Comparison of ENCODE assay signal across 32 cellular contexts in genomic region chr12:52675301-52675701, GRCh38. TPM values are rescaled to one million over a fixed set of nuclear protein-coding genes. Genes with fewer than 3 reads are reported as not detected.
"Had no signal": no experiment of that assay in that cellular context is flagged by ENCODE, and none has a peak within 500 bp of the region (broad histone marks: within the 10 kb centered on the region; RNA-seq: fewer than 3 reads in every experiment).

No MANE protein-coding gene starts in this region.

- H3K36me3 ChIP-seq: adrenal gland, breast epithelium, MG63 had no signal

- H3K4me3 ChIP-seq: adrenal gland, body of pancreas, breast epithelium, MG63, PC-9 had no signal

- DNase-seq: activated CD4-positive, alpha-beta T cell treated with anti-CD3 and anti-CD28 coated beads, Interleukin-2, amount 10 ng/mL, durations not matched to agents 24 days and 14 days; activated CD4-positive, alpha-beta T cell treated with anti-CD3 and anti-CD28 coated beads, Interleukin-2, amount 50 U/mL, for 4 hours; activated CD8-positive, alpha-beta T cell treated with anti-CD3 and anti-CD28 coated beads for 36 hours; activated effector memory CD4-positive, alpha-beta T cell treated with anti-CD3 and anti-CD28 coated beads, Interleukin-2, amount 50 U/mL, for 16 hours; activated naive CD4-positive, alpha-beta T cell; activated naive CD4-positive, alpha-beta T cell treated with anti-CD3 and anti-CD28 coated beads, Interleukin-2, amount 50 U/mL, for 16 hours; activated T-cell treated with anti-CD3 and anti-CD28 coated beads, Interleukin-2, amount 50 U/mL, for 1 hour; activated T-cell treated with anti-CD3 and anti-CD28 coated beads, Interleukin-2, amount 50 U/mL, for 72 hours; adrenal gland; body of pancreas; Karpas-422; KBM-7; MG63; NCI-H1048; NCI-H1105 treated with DMSO at 0.1 percent for 48 hours; NCI-H1436; NCI-H1694; NCI-H2029; NCI-H345; NCI-H524 treated with DMSO at 0.1 percent for 48 hours; PC-9; Right ventricle myocardium superior; SK-N-SH had no signal

- H3K4me3 Mint-ChIP-seq: activated CD4-positive, alpha-beta T cell treated with anti-CD3 and anti-CD28 coated beads, Interleukin-2, amount 10 ng/mL, durations not matched to agents 24 days and 14 days; activated CD8-positive, alpha-beta T cell treated with anti-CD3 and anti-CD28 coated beads for 36 hours; activated T-cell treated with anti-CD3 and anti-CD28 coated beads, Interleukin-2, amount 50 U/mL, for 72 hours; activated T-helper 17 cell treated with anti-CD3 and anti-CD28 coated beads, Interleukin-2, amount 50 U/mL, for 72 hours; T-helper 1 cell treated with Interleukin-12 subunit alpha and Interleukin-12 subunit beta and Interleukin-4 antibody, amounts not matched to agents 30 μg/mL and 1 μg/mL, for 36 hours; T-helper 2 cell treated with Interferon-gamma antibody and Interleukin-4, amounts not matched to agents 5 μg/mL and 100 μg/mL, for 36 hours had no signal

- ATAC-seq: activated CD8-positive, alpha-beta T cell treated with anti-CD3 and anti-CD28 coated beads for 36 hours; activated T-cell treated with anti-CD3 and anti-CD28 coated beads, Interleukin-2, amount 50 U/mL, for 72 hours; activated T-helper 17 cell treated with anti-CD3 and anti-CD28 coated beads, Interleukin-2, amount 50 U/mL, for 72 hours; body of pancreas had no signal

- H3K4me1 ChIP-seq: adrenal gland, body of pancreas, breast epithelium had no signal

- H3K9me3 ChIP-seq: adrenal gland, body of pancreas, breast epithelium, MG63, SK-N-SH had no signal

- H3K27ac ChIP-seq: adrenal gland, body of pancreas, breast epithelium, PC-9 had no signal

- H3K4me1 Mint-ChIP-seq: activated T-helper 17 cell treated with anti-CD3 and anti-CD28 coated beads, Interleukin-2, amount 50 U/mL, for 72 hours had no signal

- H3K27me3 Mint-ChIP-seq: activated CD8-positive, alpha-beta T cell treated with anti-CD3 and anti-CD28 coated beads for 36 hours had no signal

- H3K9me3 Mint-ChIP-seq: activated CD4-positive, alpha-beta T cell treated with anti-CD3 and anti-CD28 coated beads, Interleukin-2, amount 10 ng/mL, durations not matched to agents 24 days and 14 days; activated CD8-positive, alpha-beta T cell treated with anti-CD3 and anti-CD28 coated beads for 36 hours; activated T-cell treated with anti-CD3 and anti-CD28 coated beads, Interleukin-2, amount 50 U/mL, for 72 hours; activated T-helper 17 cell treated with anti-CD3 and anti-CD28 coated beads, Interleukin-2, amount 50 U/mL, for 72 hours; T-helper 1 cell treated with Interleukin-12 subunit alpha and Interleukin-12 subunit beta and Interleukin-4 antibody, amounts not matched to agents 30 μg/mL and 1 μg/mL, for 36 hours; T-helper 2 cell treated with Interferon-gamma antibody and Interleukin-4, amounts not matched to agents 5 μg/mL and 100 μg/mL, for 36 hours had no signal

- H3K27me3 ChIP-seq: body of pancreas, breast epithelium had no signal

- H3K27ac Mint-ChIP-seq: activated CD4-positive, alpha-beta T cell treated with anti-CD3 and anti-CD28 coated beads, Interleukin-2, amount 10 ng/mL, durations not matched to agents 24 days and 14 days; activated CD8-positive, alpha-beta T cell treated with anti-CD3 and anti-CD28 coated beads for 36 hours; activated T-cell treated with anti-CD3 and anti-CD28 coated beads, Interleukin-2, amount 50 U/mL, for 72 hours; activated T-helper 17 cell treated with anti-CD3 and anti-CD28 coated beads, Interleukin-2, amount 50 U/mL, for 72 hours; T-helper 1 cell treated with Interleukin-12 subunit alpha and Interleukin-12 subunit beta and Interleukin-4 antibody, amounts not matched to agents 30 μg/mL and 1 μg/mL, for 36 hours; T-helper 2 cell treated with Interferon-gamma antibody and Interleukin-4, amounts not matched to agents 5 μg/mL and 100 μg/mL, for 36 hours had no signal

RNA-seq across cellular contexts. Expression of gene KRT1, which starts 4.9 kb away (rescaled TPM):
- total RNA-seq: activated CD4-positive, alpha-beta T cell treated with anti-CD3 and anti-CD28 coated beads, Interleukin-2, amount 10 ng/mL, durations not matched to agents 24 days and 14 days; activated CD8-positive, alpha-beta memory T cell treated with anti-CD3 and anti-CD28 coated beads for 36 hours; activated CD8-positive, alpha-beta T cell treated with anti-CD3 and anti-CD28 coated beads for 36 hours; activated T-cell treated with anti-CD3 and anti-CD28 coated beads, Interleukin-2, amount 50 U/mL, for 72 hours; activated T-helper 17 cell treated with anti-CD3 and anti-CD28 coated beads, Interleukin-2, amount 50 U/mL, for 72 hours; astrocyte; body of pancreas; breast epithelium; cardiac septum; NCI-H460; OCI-LY7; PC-9; Right ventricle myocardium superior had no signal
- polyA plus RNA-seq: adrenal gland, SK-N-SH had no signal

RNA-seq across cellular contexts. Expression of gene KRT2, which starts 23.3 kb away (rescaled TPM):
- total RNA-seq: activated CD4-positive, alpha-beta T cell treated with anti-CD3 and anti-CD28 coated beads, Interleukin-2, amount 10 ng/mL, durations not matched to agents 24 days and 14 days; activated CD8-positive, alpha-beta memory T cell treated with anti-CD3 and anti-CD28 coated beads for 36 hours; activated CD8-positive, alpha-beta T cell treated with anti-CD3 and anti-CD28 coated beads for 36 hours; activated T-cell treated with anti-CD3 and anti-CD28 coated beads, Interleukin-2, amount 50 U/mL, for 72 hours; activated T-helper 17 cell treated with anti-CD3 and anti-CD28 coated beads, Interleukin-2, amount 50 U/mL, for 72 hours; adrenal gland; astrocyte; body of pancreas; breast epithelium; cardiac septum; NCI-H460; OCI-LY7; PC-9; Right ventricle myocardium superior had no signal
- polyA plus RNA-seq: SK-N-SH had no signal

RNA-seq across cellular contexts. Expression of gene KRT77, which starts 28.0 kb away (rescaled TPM):
- total RNA-seq: activated CD4-positive, alpha-beta T cell treated with anti-CD3 and anti-CD28 coated beads, Interleukin-2, amount 10 ng/mL, durations not matched to agents 24 days and 14 days; activated CD8-positive, alpha-beta memory T cell treated with anti-CD3 and anti-CD28 coated beads for 36 hours; activated CD8-positive, alpha-beta T cell treated with anti-CD3 and anti-CD28 coated beads for 36 hours; activated T-cell treated with anti-CD3 and anti-CD28 coated beads, Interleukin-2, amount 50 U/mL, for 72 hours; activated T-helper 17 cell treated with anti-CD3 and anti-CD28 coated beads, Interleukin-2, amount 50 U/mL, for 72 hours; adrenal gland; astrocyte; body of pancreas; cardiac septum; NCI-H460; OCI-LY7; PC-9; Right ventricle myocardium superior had no signal
- polyA plus RNA-seq: adrenal gland, SK-N-SH had no signal

RNA-seq across cellular contexts. Expression of gene KRT73, which starts 56.9 kb away (rescaled TPM):
- total RNA-seq: activated CD4-positive, alpha-beta T cell treated with anti-CD3 and anti-CD28 coated beads, Interleukin-2, amount 10 ng/mL, durations not matched to agents 24 days and 14 days; activated CD8-positive, alpha-beta memory T cell treated with anti-CD3 and anti-CD28 coated beads for 36 hours; activated T-helper 17 cell treated with anti-CD3 and anti-CD28 coated beads, Interleukin-2, amount 50 U/mL, for 72 hours; astrocyte; breast epithelium; cardiac septum; NCI-H460; OCI-LY7; PC-9; Right ventricle myocardium superior had no signal
- polyA plus RNA-seq: SK-N-SH had no signal
